In the genomic region with DNA sequence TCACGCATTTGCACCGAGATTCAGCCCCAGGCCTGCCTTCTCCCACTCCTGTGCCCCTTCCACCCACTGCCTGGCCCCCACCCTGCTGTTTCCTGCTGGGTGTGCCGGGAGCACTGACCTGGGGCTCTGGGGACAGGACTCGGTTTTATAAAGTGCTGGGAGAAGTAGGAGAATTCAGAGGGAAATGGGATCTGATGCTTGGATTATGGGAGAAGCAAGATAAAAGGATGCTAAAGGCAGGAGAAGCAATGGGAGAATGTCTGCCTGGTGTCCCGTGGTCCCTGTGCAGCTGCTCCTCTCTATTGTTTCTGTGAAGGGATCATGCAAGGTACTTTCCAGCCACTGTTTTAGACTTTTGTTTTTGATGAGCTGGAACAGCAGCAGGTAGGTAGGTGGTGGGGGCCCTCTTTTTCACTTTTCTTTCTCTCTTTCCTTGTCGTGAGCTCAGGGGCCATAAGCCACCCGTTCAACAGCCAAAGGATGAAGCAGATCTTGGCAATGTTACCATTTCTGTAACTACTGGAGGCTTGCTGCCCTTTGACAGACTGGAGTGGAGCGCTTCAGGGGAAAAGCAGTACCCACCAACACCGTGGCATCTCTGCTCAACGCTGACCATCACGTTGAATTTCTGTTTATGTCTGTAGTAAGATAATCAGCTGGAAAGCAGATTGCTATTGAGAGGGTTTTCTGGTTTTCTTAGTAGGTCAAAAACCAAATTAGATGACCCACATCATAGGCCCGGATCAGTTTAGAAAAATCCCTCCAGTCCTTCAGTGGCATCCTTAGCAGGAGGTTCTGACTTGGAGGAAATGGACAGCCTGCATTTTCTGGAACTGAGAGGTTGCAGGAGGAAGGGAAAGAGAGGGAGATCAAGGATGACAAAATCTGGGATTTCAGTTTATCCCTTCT, we compare ENCODE assay signal across 8 cellular contexts.
A peak's percentile ranks its signal among the peaks of the same experiment; 100 is the strongest.
DNase-seq lines count a peak whose midpoint lies in the region; ATAC-seq and TF ChIP-seq lines count a peak whose summit lies in the region.

No MANE protein-coding gene starts in this region.

- no peak for TF ChIP-seq POLR2A in heart left ventricle (IDR thresholded peaks at IDR 0.05)

- no peaks in the 10 kb centered on the region for H4K20me1 ChIP-seq in DOHH2 (ENCODE audit: control insufficient read depth, insufficient read depth, low read depth, low read length)

- intact Hi-C loops in heart left ventricle (cut with DNase I): loop anchor here in 6 of 10 donors (10.0 kb wide), 4 partner anchors 103 to 363 kb away; a partner anchor contains a TSS

- H3K9me3 ChIP-seq in DOHH2 (ENCODE audit: control insufficient read depth, insufficient read depth, low read length): peaks cover 13% of the 10 kb centered on the region; the same call in 1 of the 2 replicates
- no peaks in the 10 kb centered on the region for H3K9me3 ChIP-seq in duodenal mucosa (ENCODE audit: control insufficient read depth in 1 of 2, low read length in 2 of 2)
- H3K9me3 ChIP-seq in heart left ventricle: peaks cover 0 to 5% (median 0%) of the 10 kb centered on the region in 12 donors

- peaks cover 33% of the 10 kb centered on the region for H3F3A ChIP-seq in DOHH2 (ENCODE audit: control insufficient read depth, insufficient read depth)

- H3K4me3 ChIP-seq in DOHH2 (ENCODE audit: low read length): peak overlapping the region; percentile 67
- no peak overlapping the region for H3K4me3 ChIP-seq in duodenal mucosa (ENCODE audit: low read depth in 1 of 2, low read length in 2 of 2)
- no peak overlapping the region for H3K4me3 ChIP-seq in heart left ventricle

- H3K9me2 ChIP-seq in DOHH2 (replicated peaks; ENCODE audit: control insufficient read depth, low read length): no peaks in the 10 kb centered on the region

- peak; percentile 29 for ATAC-seq in GM19372 (IDR thresholded peaks at IDR 0.05; ENCODE audit: low read depth, unreplicated experiment)
- peak; percentile 23 for ATAC-seq in HG03457 (IDR thresholded peaks at IDR 0.05; ENCODE audit: unreplicated experiment)
- no peak for ATAC-seq in heart left ventricle

- peak overlapping the region; percentile 92 for H3K4me2 ChIP-seq in DOHH2 (ENCODE audit: low read length)

- TF ChIP-seq CTCF in DOHH2 (IDR thresholded peaks at IDR 0.05; ENCODE audit: low read depth, low read length, poor library complexity, severe bottlenecking): no peak
- no peak for TF ChIP-seq CTCF in heart left ventricle (IDR thresholded peaks at IDR 0.05)

- H3K27ac ChIP-seq in DOHH2 (ENCODE audit: low read depth, low read length) (peak overlapping the region; percentile 89), duodenal mucosa (ENCODE audit: low read depth, low read length) (no peak overlapping the region), heart left ventricle (peak overlapping the region in 3 of 12 donors; percentile 17 to 39 (median 30))

- H3K4me1 ChIP-seq in DOHH2 (ENCODE audit: control insufficient read depth, low read length): peaks cover 72% of the 10 kb centered on the region
- H3K4me1 ChIP-seq in duodenal mucosa (ENCODE audit: control insufficient read depth in 1 of 2, insufficient read depth in 2 of 2, low read length in 2 of 2): peaks cover 21 to 26% of the 10 kb centered on the region in 2 donors
- H3K4me1 ChIP-seq in heart left ventricle: peaks cover 0 to 33% (median 6%) of the 10 kb centered on the region in 12 donors

- H3K27me3 ChIP-seq in DOHH2 (ENCODE audit: control insufficient read depth, low read length) (no peaks in the 10 kb centered on the region), duodenal mucosa (ENCODE audit: control insufficient read depth in 1 of 2, insufficient read depth in 2 of 2, low read length in 2 of 2) (no peaks in the 10 kb centered on the region), heart left ventricle (no peaks in the 10 kb centered on the region)

- 64 to 75% (median 69%) methylated on average over 12 of the region's 12 CpGs for WGBS in heart left ventricle, 4 donors

- H3K9ac ChIP-seq in duodenal mucosa (ENCODE audit: low read depth in 1 of 2, low read length in 2 of 2): peak overlapping the region; percentile 4 to 52

- H3K36me3 ChIP-seq in DOHH2 (ENCODE audit: control insufficient read depth, low read length) (peaks cover 13% of the 10 kb centered on the region), duodenal mucosa (ENCODE audit: control insufficient read depth in 1 of 2, insufficient read depth in 2 of 2, low read length in 2 of 2) (no peaks in the 10 kb centered on the region), heart left ventricle (no peaks in the 10 kb centered on the region)

- DNase-seq in germinal center (ENCODE audit: low spot score): no peak
- no peak for DNase-seq in retina
- no peak for DNase-seq in heart left ventricle
- DNase-seq in NK-92 treated with Interleukin-12 subunit alpha and Interleukin-12 subunit beta, amount 100 ng/mL, for 24 hours (lab: John Stamatoyannopoulos, UW): no peak

- no peaks in the 10 kb centered on the region for H3K79me2 ChIP-seq in DOHH2 (ENCODE audit: control insufficient read depth, low read length)

Comparison
In these comparisons a context has a peak if more than half of its experiments do, and no peak if none do; other contexts are left out.
1. ATAC-seq: peak in GM19372 (single experiment) and HG03457 (single experiment); none in heart left ventricle (0 of 4).